Comparison of ENCODE assay signal across 9 cellular contexts in the genomic region with DNA sequence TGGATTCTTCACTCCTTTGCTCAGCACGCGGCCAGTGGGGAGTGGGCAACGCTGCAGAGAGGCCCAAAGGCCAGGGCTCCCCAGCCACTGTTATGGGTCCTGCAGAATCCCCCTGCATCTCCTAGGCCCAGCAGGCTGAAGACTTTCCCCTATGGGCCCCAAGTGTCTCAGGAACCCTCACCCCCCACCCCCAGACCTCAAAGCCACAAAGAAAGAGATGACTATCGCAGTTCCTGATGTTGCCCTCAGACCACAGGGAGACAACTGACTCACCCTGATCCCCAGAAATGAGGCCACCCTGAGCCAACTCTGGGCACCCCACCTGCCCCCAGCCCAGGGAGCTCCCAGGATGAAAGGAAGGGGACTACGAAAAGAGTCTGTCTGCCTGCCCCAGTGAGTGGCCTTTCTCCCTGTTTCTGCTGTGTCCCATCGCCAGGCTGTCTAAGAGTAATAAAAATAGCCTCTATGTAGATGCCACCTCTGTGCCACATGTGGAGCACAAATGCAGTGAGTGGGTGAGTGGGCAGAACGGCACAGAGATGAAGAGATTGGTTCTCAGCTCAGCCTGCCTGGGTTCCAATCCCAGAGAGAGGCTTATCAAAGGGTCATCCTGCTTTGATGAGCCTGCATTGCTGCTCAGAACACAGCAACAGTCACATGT.
DNase-seq lines count a peak whose midpoint lies in the region; ATAC-seq and TF ChIP-seq lines count a peak whose summit lies in the region.
"Had no signal": no experiment of that assay in that cellular context is flagged by ENCODE, and none has a peak within 500 bp of the region (broad histone marks: within the 10 kb centered on the region; RNA-seq: fewer than 3 reads in every experiment).

No MANE protein-coding gene starts in this region.

- peaks cover 10 to 12% of the 10 kb centered on the region in 2 donors for H3K27me3 Mint-ChIP-seq in CD4-positive, alpha-beta memory T cell
- peaks cover 50% of the 10 kb centered on the region for H3K27me3 Mint-ChIP-seq in activated CD8-positive, alpha-beta T cell treated with anti-CD3 and anti-CD28 coated beads for 36 hours
- peaks cover 52 to 64% of the 10 kb centered on the region in 2 donors for H3K27me3 Mint-ChIP-seq in natural killer cell (ENCODE audit: low read depth in 2 of 2)

- no peaks in the 10 kb centered on the region for H3K36me3 Mint-ChIP-seq in CD4-positive, alpha-beta memory T cell
- H3K36me3 Mint-ChIP-seq in activated CD8-positive, alpha-beta T cell treated with anti-CD3 and anti-CD28 coated beads for 36 hours (ENCODE audit: low read depth) = no peaks in the 10 kb centered on the region
- no peaks in the 10 kb centered on the region for H3K36me3 Mint-ChIP-seq in natural killer cell

- POLR2A ChIA-PET in CD4-positive, alpha-beta memory T cell (lab: Charles Lee; ENCODE audit: partially characterized antibody) = interaction anchor here (0.8 to 2.3 kb wide), 4 partner anchors 12 to 1027 kb away, joined by 3 to 14 read pairs (median 6); partner anchors contain the start of genes RPLP1 and TLE3
- POLR2A ChIA-PET in activated CD8-positive, alpha-beta T cell treated with anti-CD3 and anti-CD28 coated beads for 36 hours (lab: Charles Lee) = interaction anchor here (0.6 to 1.7 kb wide), 6 partner anchors 12 to 241 kb away, joined by 3 to 8 read pairs (median 4); no protein-coding TSS in a partner anchor

- no peaks in the 10 kb centered on the region for H3K9me3 ChIP-seq in CD4-positive, alpha-beta memory T cell (ENCODE audit: control insufficient read depth in 1 of 2, low read length in 2 of 2)

- peaks cover 37% of the 10 kb centered on the region for H3K4me1 ChIP-seq in CD4-positive, alpha-beta memory T cell (ENCODE audit: insufficient read depth, low read length)

- H3K27me3 ChIP-seq in CD4-positive, alpha-beta memory T cell (ENCODE audit: insufficient read depth, low read length) = no peaks in the 10 kb centered on the region

- CTCF ChIA-PET in CD4-positive, alpha-beta memory T cell (lab: Charles Lee; ENCODE audit: partially characterized antibody) = interaction anchor here (0.6 to 4.0 kb wide), 5 partner anchors 8 to 483 kb away, joined by 3 to 19 read pairs (median 5); no protein-coding TSS in a partner anchor
- CTCF ChIA-PET in activated CD8-positive, alpha-beta T cell treated with anti-CD3 and anti-CD28 coated beads for 36 hours (lab: Charles Lee) = interaction anchor here (0.7 to 2.3 kb wide), 3 partner anchors 14 to 387 kb away, joined by 3 to 17 read pairs (median 3); no protein-coding TSS in a partner anchor

- TF ChIP-seq CTCF in activated CD8-positive, alpha-beta T cell treated with anti-CD3 and anti-CD28 coated beads for 36 hours (IDR thresholded peaks at IDR 0.05) = no peak
- no peak for TF ChIP-seq CTCF in natural killer cell (IDR thresholded peaks at IDR 0.05)

- no peaks in the 10 kb centered on the region for H3K36me3 ChIP-seq in CD4-positive, alpha-beta memory T cell (ENCODE audit: insufficient read depth, low read length)

- peaks cover 24 to 65% (median 34%) of the 10 kb centered on the region in 4 donors for H3K4me1 Mint-ChIP-seq in CD4-positive, alpha-beta memory T cell
- peaks cover 32% of the 10 kb centered on the region for H3K4me1 Mint-ChIP-seq in activated CD8-positive, alpha-beta T cell treated with anti-CD3 and anti-CD28 coated beads for 36 hours (ENCODE audit: low read depth)
- peaks cover 25 to 54% of the 10 kb centered on the region in 2 donors for H3K4me1 Mint-ChIP-seq in natural killer cell

- H3K9me3 Mint-ChIP-seq in CD4-positive, alpha-beta memory T cell = no peaks in the 10 kb centered on the region
- H3K9me3 Mint-ChIP-seq in activated CD8-positive, alpha-beta T cell treated with anti-CD3 and anti-CD28 coated beads for 36 hours = no peaks in the 10 kb centered on the region
- H3K9me3 Mint-ChIP-seq in natural killer cell = no peaks in the 10 kb centered on the region

- H3K27ac ChIP-seq in CD4-positive, alpha-beta memory T cell (ENCODE audit: low read depth, low read length) = no peak overlapping the region

- H3K4me3 Mint-ChIP-seq in CD4-positive, alpha-beta memory T cell = peak overlapping the region; percentile 47 to 82 (median 67)
- H3K4me3 Mint-ChIP-seq in activated CD8-positive, alpha-beta T cell treated with anti-CD3 and anti-CD28 coated beads for 36 hours = no peak overlapping the region
- peak overlapping the region; percentile 77 for H3K4me3 Mint-ChIP-seq in natural killer cell

- H3K4me3 ChIP-seq in CD4-positive, alpha-beta memory T cell (ENCODE audit: low read length in 2 of 2) = peak overlapping the region in 1 of 2 donors; percentile 8

- H3K27ac Mint-ChIP-seq in CD4-positive, alpha-beta memory T cell = peak overlapping the region in 6 of 7 donors; percentile 36 to 82 (median 64)
- H3K27ac Mint-ChIP-seq in activated CD8-positive, alpha-beta T cell treated with anti-CD3 and anti-CD28 coated beads for 36 hours = peak overlapping the region; percentile 30
- no peak overlapping the region for H3K27ac Mint-ChIP-seq in natural killer cell

- DNase-seq in CD4-positive, alpha-beta memory T cell = peak; percentile 61 to 87 (median 62)
- DNase-seq in LHCN-M2 (ENCODE audit: low read depth) (peak; percentile 40), natural killer cell (no peak), HuH-7 (ENCODE audit: low spot score) (no peak), NAMALWA (ENCODE audit: low spot score) (no peak)
- peak; percentile 93 for DNase-seq in activated CD8-positive, alpha-beta T cell treated with anti-CD3 and anti-CD28 coated beads for 36 hours
- DNase-seq: mesenchymal stem cell had no signal

- ATAC-seq in activated CD8-positive, alpha-beta T cell treated with anti-CD3 and anti-CD28 coated beads for 36 hours = peak; percentile 85
- ATAC-seq in natural killer cell = peak; percentile 70 to 86 (median 85)
- no peak for ATAC-seq in GM18517 (IDR thresholded peaks at IDR 0.05; ENCODE audit: unreplicated experiment)
- ATAC-seq in GM21723 (IDR thresholded peaks at IDR 0.05; ENCODE audit: unreplicated experiment) = no peak

- intact Hi-C loops in CD4-positive, alpha-beta memory T cell (cut with micrococcal nuclease) = loop anchor here (1.0 kb wide), 1 partner anchor 12 kb away; no protein-coding TSS in a partner anchor
- intact Hi-C loops in activated CD8-positive, alpha-beta T cell treated with anti-CD3 and anti-CD28 coated beads for 36 hours (cut with micrococcal nuclease) = loop anchor here (10.0 kb wide), 1 partner anchor 176 kb away; no protein-coding TSS in a partner anchor
- intact Hi-C loops in natural killer cell (cut with micrococcal nuclease) = loop anchor here (10.0 kb wide), 1 partner anchor 336 kb away; no protein-coding TSS in a partner anchor

Comparison
In these comparisons a context has a peak if more than half of its experiments do, and no peak if none do; other contexts are left out.
1. DNase-seq: peak in CD4-positive, alpha-beta memory T cell (5 of 5), LHCN-M2 (single experiment) and activated CD8-positive, alpha-beta T cell treated with anti-CD3 and anti-CD28 coated beads for 36 hours (single experiment); none in natural killer cell (single experiment), HuH-7 (single experiment) and NAMALWA (single experiment).
2. H3K27ac Mint-ChIP-seq: peak in CD4-positive, alpha-beta memory T cell (6 of 7) and activated CD8-positive, alpha-beta T cell treated with anti-CD3 and anti-CD28 coated beads for 36 hours (single experiment); none in natural killer cell (0 of 2).
3. ATAC-seq: peak in activated CD8-positive, alpha-beta T cell treated with anti-CD3 and anti-CD28 coated beads for 36 hours (single experiment) and natural killer cell (3 of 3); none in GM18517 (single experiment) and GM21723 (single experiment).